In the genomic region with DNA sequence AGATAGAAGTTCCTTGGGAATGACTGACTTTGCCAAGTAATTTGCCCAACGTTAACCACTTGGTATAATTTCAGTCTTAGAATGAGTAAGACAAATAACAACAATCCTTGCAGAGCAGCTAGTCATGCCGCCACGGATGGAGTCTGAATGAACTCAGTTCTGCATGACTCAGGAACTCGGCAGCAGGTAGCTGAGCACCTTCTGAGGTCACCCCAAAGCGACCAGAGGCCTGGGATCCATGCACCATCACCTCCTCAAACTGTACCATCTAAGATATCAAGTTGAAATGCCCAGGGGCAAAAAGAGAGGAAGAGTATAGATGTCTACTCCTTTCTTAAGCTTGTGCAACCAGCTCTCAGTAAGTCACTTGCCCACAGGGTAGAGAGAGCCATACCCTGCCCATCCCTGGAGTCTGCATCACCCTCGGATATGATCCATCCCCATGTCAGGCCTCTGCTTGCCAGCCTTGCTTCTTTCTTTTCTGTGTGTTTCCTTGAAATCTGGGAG, we compare ENCODE assay signal across 1 cellular context.
TF ChIP-seq lines count a peak whose summit lies in the region.

No MANE protein-coding gene starts in this region.

TF ChIP-seq in SK-N-SH, 30 proteins besides CTCF, POLR2A, EP300 and RAD21 (continued from another document):
- TF ChIP-seq REST (IDR thresholded peaks at IDR 0.05; ENCODE audit: low read depth, low read length) (no peak), JUND (IDR thresholded peaks at IDR 0.05) (peak; percentile 41; the same call in 1 of the 2 replicates), RXRA (IDR thresholded peaks at IDR 0.05; ENCODE audit: borderline replicate concordance, low read depth) (peak; percentile 17; the same call in 1 of the 2 replicates)
TF ChIP-seq in SK-N-SH: peak in this region for 3.
